Comparison of ENCODE assay signal across 32 cellular contexts in the genomic region with DNA sequence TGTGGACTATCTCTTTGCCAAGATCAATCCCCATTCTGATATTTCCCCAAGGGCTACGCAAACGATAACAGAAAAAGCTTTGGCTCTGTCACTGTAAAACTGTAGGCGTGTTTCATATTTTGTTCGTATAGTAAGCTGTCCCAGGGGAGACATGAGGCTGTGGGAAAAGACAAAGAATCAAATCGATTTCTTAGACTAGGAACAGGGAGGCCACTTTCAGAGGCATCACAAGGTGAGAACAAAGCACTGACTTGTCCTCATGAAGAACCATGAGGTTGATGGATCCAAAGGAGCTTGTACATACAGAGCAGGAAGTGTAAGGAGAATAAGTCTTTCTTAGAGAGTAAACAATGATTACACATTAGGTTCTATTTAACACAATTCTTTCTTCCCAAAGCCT.
"Had no signal": no experiment of that assay in that cellular context is flagged by ENCODE, and none has a peak within 500 bp of the region (broad histone marks: within the 10 kb centered on the region; RNA-seq: fewer than 3 reads in every experiment).

No MANE protein-coding gene starts in this region.

- H3K36me3 Mint-ChIP-seq: activated CD4-positive, alpha-beta memory T cell treated with anti-CD3 and anti-CD28 coated beads for 36 hours; natural killer cell; neural progenitor cell; stimulated activated effector memory CD8-positive, alpha-beta T cell treated with anti-CD3 and anti-CD28 coated beads, Interleukin-12 subunit alpha, Interleukin-12 subunit beta, amount 100 ng/mL, for 72 hours had no signal

- H3K4me2 ChIP-seq: neural progenitor cell had no signal

- H3K9me3 ChIP-seq: esophagus muscularis mucosa, gastrocnemius medialis, left lung, lower lobe of right lung, psoas muscle, right atrium auricular region, thoracic aorta, uterus had no signal

- H3K4me1 ChIP-seq: esophagus muscularis mucosa, gastrocnemius medialis, left lung, lower lobe of right lung, neural progenitor cell, parathyroid adenoma, psoas muscle, uterus had no signal

- H3K79me2 ChIP-seq: parathyroid adenoma had no signal

- H2AFZ ChIP-seq: neural progenitor cell, parathyroid adenoma had no signal

- H3K27ac ChIP-seq: esophagus muscularis mucosa, gastrocnemius medialis, left lung, lower lobe of right lung, neural progenitor cell, parathyroid adenoma, psoas muscle, right atrium auricular region, thoracic aorta, uterus had no signal

- H3K27me3 Mint-ChIP-seq: activated CD4-positive, alpha-beta memory T cell treated with anti-CD3 and anti-CD28 coated beads for 36 hours; activated CD4-positive, alpha-beta T cell treated with anti-CD3 and anti-CD28 coated beads, Interleukin-2, amount 10 ng/mL, durations not matched to agents 24 days and 14 days; activated T-cell treated with anti-CD3 and anti-CD28 coated beads, Interleukin-2, amount 50 U/mL, for 24 hours; activated T-helper 17 cell treated with anti-CD3 and anti-CD28 coated beads, Interleukin-2, amount 50 U/mL, for 72 hours; dendritic cell treated with granulocyte-macrophage colony-stimulating factor and Interleukin-4, amounts not matched to agents 40 ng/mL and 50 ng/mL, for 4 days; stimulated activated naive CD8-positive, alpha-beta T cell treated with anti-CD3 and anti-CD28 coated beads, Interleukin-15, Interleukin-2, amounts not matched to agents 100 ng/mL and 50 ng/mL, for 24 hours had no signal

- H3K27ac Mint-ChIP-seq: activated CD4-positive, alpha-beta memory T cell treated with anti-CD3 and anti-CD28 coated beads for 36 hours; activated CD4-positive, alpha-beta T cell treated with anti-CD3 and anti-CD28 coated beads, Interleukin-2, amount 10 ng/mL, durations not matched to agents 24 days and 14 days; activated T-cell treated with anti-CD3 and anti-CD28 coated beads, Interleukin-2, amount 50 U/mL, for 24 hours; activated T-helper 17 cell treated with anti-CD3 and anti-CD28 coated beads, Interleukin-2, amount 50 U/mL, for 72 hours; dendritic cell treated with granulocyte-macrophage colony-stimulating factor and Interleukin-4, amounts not matched to agents 40 ng/mL and 50 ng/mL, for 4 days; endodermal cell; natural killer cell; neural progenitor cell; stimulated activated effector memory CD8-positive, alpha-beta T cell treated with anti-CD3 and anti-CD28 coated beads, Interleukin-12 subunit alpha, Interleukin-12 subunit beta, amount 100 ng/mL, for 72 hours; stimulated activated naive CD8-positive, alpha-beta T cell treated with anti-CD3 and anti-CD28 coated beads, Interleukin-15, Interleukin-2, amounts not matched to agents 100 ng/mL and 50 ng/mL, for 24 hours had no signal

- DNase-seq: activated CD4-positive, alpha-beta memory T cell treated with anti-CD3 and anti-CD28 coated beads for 36 hours; activated CD4-positive, alpha-beta T cell treated with anti-CD3 and anti-CD28 coated beads, Interleukin-2, amount 10 ng/mL, durations not matched to agents 24 days and 14 days; activated CD4-positive, CD25-positive, alpha-beta regulatory T cell treated with anti-CD3 and anti-CD28 coated beads, Interleukin-2, amount 50 U/mL, for 72 hours; activated CD8-positive, alpha-beta memory T cell treated with anti-CD3 and anti-CD28 coated beads, Interleukin-2, amount 50 U/mL, for 48 hours; activated gamma-delta T cell treated with Interleukin-2 at 50 U/mL for 16 hours; activated naive CD4-positive, alpha-beta T cell treated with anti-CD3 and anti-CD28 coated beads, Interleukin-2, amount 50 U/mL, for 16 hours; activated T-cell treated with anti-CD3 and anti-CD28 coated beads, Interleukin-2, amount 50 U/mL, for 24 hours; amygdala; central memory CD4-positive, alpha-beta T cell; endodermal cell; gastrocnemius medialis; glutamatergic neuron; left lung; lower lobe of right lung; mesendoderm; natural killer cell; occipital lobe; psoas muscle; stimulated activated CD4-positive, alpha-beta T cell treated with anti-CD3 and anti-CD28 coated beads, Interleukin-12 subunit alpha, Interleukin-12 subunit beta, amount 100 ng/mL, for 4 hours; stimulated activated CD4-positive, alpha-beta T cell treated with anti-CD3 and anti-CD28 coated beads, Interleukin-4, amount 100 ng/mL, for 24 hours; T-helper 2 cell; trophoblast cell; uterus had no signal

- H3K27me3 ChIP-seq: esophagus muscularis mucosa, gastrocnemius medialis, left lung, neural progenitor cell, right atrium auricular region, uterus had no signal

- H3K4me3 Mint-ChIP-seq: activated CD4-positive, alpha-beta memory T cell treated with anti-CD3 and anti-CD28 coated beads for 36 hours; activated CD4-positive, alpha-beta T cell treated with anti-CD3 and anti-CD28 coated beads, Interleukin-2, amount 10 ng/mL, durations not matched to agents 24 days and 14 days; activated T-cell treated with anti-CD3 and anti-CD28 coated beads, Interleukin-2, amount 50 U/mL, for 24 hours; activated T-helper 17 cell treated with anti-CD3 and anti-CD28 coated beads, Interleukin-2, amount 50 U/mL, for 72 hours; dendritic cell treated with granulocyte-macrophage colony-stimulating factor and Interleukin-4, amounts not matched to agents 40 ng/mL and 50 ng/mL, for 4 days; endodermal cell; natural killer cell; neural progenitor cell; stimulated activated effector memory CD8-positive, alpha-beta T cell treated with anti-CD3 and anti-CD28 coated beads, Interleukin-12 subunit alpha, Interleukin-12 subunit beta, amount 100 ng/mL, for 72 hours; stimulated activated naive CD8-positive, alpha-beta T cell treated with anti-CD3 and anti-CD28 coated beads, Interleukin-15, Interleukin-2, amounts not matched to agents 100 ng/mL and 50 ng/mL, for 24 hours had no signal

- H3K9ac ChIP-seq: neural progenitor cell, parathyroid adenoma had no signal

- H3K4me3 ChIP-seq: esophagus muscularis mucosa, gastrocnemius medialis, left lung, lower lobe of right lung, neural progenitor cell, psoas muscle, right atrium auricular region, thoracic aorta, uterus had no signal

- H3K36me3 ChIP-seq: esophagus muscularis mucosa, gastrocnemius medialis, left lung, lower lobe of right lung, neural progenitor cell, right atrium auricular region, thoracic aorta, uterus had no signal

- H3K4me1 Mint-ChIP-seq: activated CD4-positive, alpha-beta T cell treated with anti-CD3 and anti-CD28 coated beads, Interleukin-2, amount 10 ng/mL, durations not matched to agents 24 days and 14 days; activated T-helper 17 cell treated with anti-CD3 and anti-CD28 coated beads, Interleukin-2, amount 50 U/mL, for 72 hours; natural killer cell; neural progenitor cell; stimulated activated effector memory CD8-positive, alpha-beta T cell treated with anti-CD3 and anti-CD28 coated beads, Interleukin-12 subunit alpha, Interleukin-12 subunit beta, amount 100 ng/mL, for 72 hours had no signal

- H3K9me3 Mint-ChIP-seq: activated CD4-positive, alpha-beta T cell treated with anti-CD3 and anti-CD28 coated beads, Interleukin-2, amount 10 ng/mL, durations not matched to agents 24 days and 14 days; dendritic cell treated with granulocyte-macrophage colony-stimulating factor and Interleukin-4, amounts not matched to agents 40 ng/mL and 50 ng/mL, for 4 days; endodermal cell; neural progenitor cell; stimulated activated naive CD8-positive, alpha-beta T cell treated with anti-CD3 and anti-CD28 coated beads, Interleukin-15, Interleukin-2, amounts not matched to agents 100 ng/mL and 50 ng/mL, for 24 hours had no signal

- ATAC-seq: activated T-helper 17 cell treated with anti-CD3 and anti-CD28 coated beads, Interleukin-2, amount 50 U/mL, for 72 hours; gastrocnemius medialis; left lung; lower lobe of right lung; natural killer cell; psoas muscle; stimulated activated effector memory CD8-positive, alpha-beta T cell treated with anti-CD3 and anti-CD28 coated beads, Interleukin-12 subunit alpha, Interleukin-12 subunit beta, amount 100 ng/mL, for 72 hours had no signal
